ENCODE assay signal across 19 cellular contexts in genomic region chr16:77063617-77064016, GRCh38.
DNase-seq lines count a peak whose midpoint lies in the region; ATAC-seq lines count a peak whose summit lies in the region.
"Had no signal": no experiment of that assay in that cellular context is flagged by ENCODE, and none has a peak within 500 bp of the region (broad histone marks: within the 10 kb centered on the region; RNA-seq: fewer than 3 reads in every experiment).

No MANE protein-coding gene starts in this region.

- no peak overlapping the region for H3K4me3 ChIP-seq in HAP-1
- H3K4me3 ChIP-seq: GM23248 had no signal

- ATAC-seq in GM19463 (IDR thresholded peaks at IDR 0.05; ENCODE audit: unreplicated experiment) = no peak
- ATAC-seq: HCT116 had no signal

- DNase-seq in ELF-1 (ENCODE audit: low read depth, low spot score) = peak; percentile 1
- DNase-seq in HAP-1 (ENCODE audit: low spot score in 2 of 2) = peak; percentile 28 to 31
- DNase-seq in dermis blood vessel endothelial cell = peak; percentile 44
- DNase-seq in retina = peak; percentile 42
- DNase-seq in anterior cingulate cortex (lab: John Stamatoyannopoulos, UW) = no peak
- no peak for DNase-seq in C1 segment of cervical spinal cord (lab: John Stamatoyannopoulos, UW)
- DNase-seq: Calu3, DMS79 treated with DMSO at 0.1 percent for 48 hours, GM23248, NCI-H1048, NCI-H1417 treated with DMSO at 0.1 percent for 48 hours, NCI-H1930, NCI-H2107, NCI-H446, NCI-H524 treated with DMSO at 0.1 percent for 48 hours, SHP77, T-helper 1 cell had no signal

- in situ Hi-C loops in HAP-1 (cut with MboI; ENCODE audit: low sequenced_read_pairs) = no loop called here

- H3K27me3 ChIP-seq in HAP-1 (ENCODE audit: low read depth) = no peaks in the 10 kb centered on the region

- H3K4me1 ChIP-seq in HAP-1 = no peaks in the 10 kb centered on the region

- no peaks in the 10 kb centered on the region for H3K36me3 ChIP-seq in HAP-1 (replicated peaks)

- no peaks in the 10 kb centered on the region for H3K9me3 ChIP-seq in HAP-1

Comparison
In these comparisons a context has a peak if more than half of its experiments do, and no peak if none do; other contexts are left out.
1. DNase-seq: peak in ELF-1 (single experiment), HAP-1 (2 of 2), dermis blood vessel endothelial cell (single experiment) and retina (single experiment); none in anterior cingulate cortex (0 of 58) and C1 segment of cervical spinal cord (0 of 14).